In the genomic region with DNA sequence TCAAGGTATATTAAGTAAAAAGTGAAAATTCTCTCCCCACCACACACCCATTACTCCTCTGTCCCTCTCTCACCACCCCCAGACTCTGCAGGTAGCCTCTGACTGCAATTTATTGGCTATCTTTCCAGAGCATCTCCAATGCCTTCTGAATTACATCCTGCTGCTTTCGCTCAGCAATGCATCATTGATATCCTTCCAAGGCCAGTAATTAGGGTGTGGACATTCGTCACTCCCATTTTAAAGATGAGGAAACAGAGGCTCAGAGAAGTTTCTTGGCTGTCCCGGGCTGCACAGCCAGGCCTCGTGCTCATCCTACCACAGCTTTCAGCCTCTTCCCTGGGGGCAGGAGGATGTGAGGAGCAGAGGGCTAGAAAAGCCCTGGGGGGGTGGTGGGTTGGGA, we compare ENCODE assay signal across 19 cellular contexts. TPM values are rescaled to one million over a fixed set of nuclear protein-coding genes. Genes with fewer than 3 reads are reported as not detected.
DNase-seq lines count a peak whose midpoint lies in the region; ATAC-seq and TF ChIP-seq lines count a peak whose summit lies in the region.
"Had no signal": no experiment of that assay in that cellular context is flagged by ENCODE, and none has a peak within 500 bp of the region (broad histone marks: within the 10 kb centered on the region; RNA-seq: fewer than 3 reads in every experiment).

No MANE protein-coding gene starts in this region.

- H3K27me3 ChIP-seq in SK-N-SH (ENCODE audit: insufficient read depth): no peaks in the 10 kb centered on the region
- H3K27me3 ChIP-seq in mammary epithelial cell (ENCODE audit: insufficient read depth, low read length): no peaks in the 10 kb centered on the region
- no peaks in the 10 kb centered on the region for H3K27me3 ChIP-seq in tibial artery
- H3K27me3 ChIP-seq in brain microvascular endothelial cell (replicated peaks): no peaks in the 10 kb centered on the region
- H3K27me3 ChIP-seq: cardiac muscle cell, spleen, transverse colon had no signal

- no peak for TF ChIP-seq RAD21 in SK-N-SH (IDR thresholded peaks at IDR 0.05; ENCODE audit: low read length)

- in situ Hi-C loops in mammary epithelial cell (cut with MboI; ENCODE audit: low sequenced_read_pairs in 2 of 2) (no loop called here), brain microvascular endothelial cell (cut with HindIII; ENCODE audit: low pct_ligation_motif_present, low sequenced_read_pairs) (no loop called here)

- TF ChIP-seq CTCF in SK-N-SH (IDR thresholded peaks at IDR 0.05) (no peak), mammary epithelial cell (conservative IDR thresholded peaks at IDR 0.05 in 1 of 2, IDR thresholded peaks at IDR 0.05 in 1 of 2; ENCODE audit: extremely low read depth in 1 of 2, insufficient read depth in 1 of 2, low read depth in 1 of 2, low read length in 2 of 2) (no peak), tibial artery (IDR thresholded peaks at IDR 0.05) (no peak), brain microvascular endothelial cell (IDR thresholded peaks at IDR 0.05; ENCODE audit: low read depth, low read length, missing control alignments) (no peak)

- dilution Hi-C loops in mammary epithelial cell (cut with HindIII; ENCODE audit: low sequenced_read_pairs): no loop called here

- H3K9ac ChIP-seq in SK-N-SH: no peak overlapping the region
- H3K9ac ChIP-seq in mammary epithelial cell (ENCODE audit: insufficient read depth, low read length): no peak overlapping the region

- H3K4me1 ChIP-seq in SK-N-SH (ENCODE audit: control insufficient read depth in 1 of 2, insufficient read depth in 2 of 2, low read depth in 1 of 2, low read length in 1 of 2) (peaks cover 35 to 71% of the 10 kb centered on the region in 2 experiments; a peak in 3 of 4 replicates), mammary epithelial cell (ENCODE audit: insufficient read depth, low read length) (peaks cover 31% of the 10 kb centered on the region), mesodermal cell (ENCODE audit: control insufficient read depth, insufficient read depth, low read length, poor library complexity, severe bottlenecking) (peaks cover 48% of the 10 kb centered on the region), tibial artery (peaks cover 5 to 89% (median 71%) of the 10 kb centered on the region in 4 donors)

- H3K9me3 ChIP-seq in SK-N-SH (no peaks in the 10 kb centered on the region), mammary epithelial cell (replicated peaks; ENCODE audit: insufficient read depth, low read length) (no peaks in the 10 kb centered on the region), mesodermal cell (ENCODE audit: control insufficient read depth, low read length) (no peaks in the 10 kb centered on the region), tibial artery (no peaks in the 10 kb centered on the region)
- H3K9me3 ChIP-seq: spleen, transverse colon had no signal

- DNase-seq in SK-N-SH (peak; percentile 67), mammary epithelial cell (no peak), tibial artery (no peak), brain microvascular endothelial cell (no peak), NCI-H226 (no peak)
- DNase-seq: activated CD8-positive, alpha-beta T cell treated with anti-CD3 and anti-CD28 coated beads, Interleukin-2, amount 10 ng/mL, durations not matched to agents 7 days and 5 days; activated naive CD8-positive, alpha-beta T cell treated with anti-CD3 and anti-CD28 coated beads, Interleukin-2, amount 10 ng/mL, durations not matched to agents 7 days and 5 days; KG1; NCI-H1105 treated with DMSO at 0.1 percent for 48 hours; spleen; transverse colon had no signal

- ATAC-seq in SK-N-SH treated with all-trans-retinoic acid at 6 μM for 48 hours (no peak), GM18873 (IDR thresholded peaks at IDR 0.05; ENCODE audit: low FRiP score, unreplicated experiment) (no peak)
- ATAC-seq: activated CD8-positive, alpha-beta T cell treated with anti-CD3 and anti-CD28 coated beads, Interleukin-2, amount 10 ng/mL, durations not matched to agents 7 days and 5 days had no signal

- H3K4me3 ChIP-seq in SK-N-SH (ENCODE audit: low read depth in 2 of 2, low read length in 1 of 2): no peak overlapping the region
- H3K4me3 ChIP-seq in mammary epithelial cell (replicated peaks in 1 of 3; ENCODE audit: insufficient read depth in 1 of 3, low read depth in 2 of 3, low read length in 3 of 3): no peak overlapping the region
- H3K4me3 ChIP-seq in mesodermal cell (ENCODE audit: extremely low read depth, insufficient read depth, low read length, poor library complexity, severe bottlenecking): no peak overlapping the region
- H3K4me3 ChIP-seq in tibial artery: peak overlapping the region in 1 of 2 donors; percentile 10
- no peak overlapping the region for H3K4me3 ChIP-seq in brain microvascular endothelial cell (ENCODE audit: low read depth, low read length)
- H3K4me3 ChIP-seq: cardiac muscle cell, spleen, transverse colon had no signal

- POLR2A ChIA-PET in SK-N-SH (lab: Yijun Ruan, JAX): no interaction called here

- H3F3A ChIP-seq in SK-N-SH (replicated peaks; ENCODE audit: insufficient read depth): no peaks in the 10 kb centered on the region

- 83% methylated on average over 4 of the region's 4 CpGs for WGBS in SK-N-SH (ENCODE audit: low lambda C conversion rate)
- WGBS in mammary epithelial cell (ENCODE audit: low coverage, missing lambda C conversion rate): 36% methylated on average over 4 of the region's 4 CpGs
- 100% methylated on average over 2 of the region's 4 CpGs; no CpG with 5 or more reads in 1 of the 2 experiments for WGBS in mesodermal cell (ENCODE audit: insufficient coverage in 2 of 2), 2 experiments

- H3K9me2 ChIP-seq in SK-N-SH: no peaks in the 10 kb centered on the region

- peak in 1 of 2 experiments; percentile 11; a peak in 1 of 4 replicates for TF ChIP-seq EP300 in SK-N-SH (IDR thresholded peaks at IDR 0.05; ENCODE audit: borderline replicate concordance in 1 of 2, low read depth in 1 of 2, low read length in 1 of 2)

- H3K79me2 ChIP-seq in SK-N-SH (ENCODE audit: insufficient read depth) (no peaks in the 10 kb centered on the region), mammary epithelial cell (ENCODE audit: insufficient read depth, low read length) (no peaks in the 10 kb centered on the region)

- BruUV-seq in mammary epithelial cell (replicated peaks; lab: Mats Ljungman, UMichigan): no TSS peak

- H3K27ac ChIP-seq in SK-N-SH (ENCODE audit: low read depth in 2 of 2, low read length in 1 of 2): peak overlapping the region in 1 of 2 experiments; percentile 95; a peak in 2 of 4 replicates
- H3K27ac ChIP-seq in mammary epithelial cell (ENCODE audit: insufficient read depth, low read depth, low read length): no peak overlapping the region
- H3K27ac ChIP-seq in mesodermal cell (ENCODE audit: low read depth, low read length, severe bottlenecking): peak overlapping the region; percentile 36
- H3K27ac ChIP-seq in tibial artery: peak overlapping the region; percentile 80 to 94
- no peak overlapping the region for H3K27ac ChIP-seq in brain microvascular endothelial cell
- H3K27ac ChIP-seq: C4-2B, cardiac muscle cell, HL-60, transverse colon, VCaP had no signal

- no peak overlapping the region for H2AFZ ChIP-seq in SK-N-SH (ENCODE audit: low read depth)
- H2AFZ ChIP-seq in mammary epithelial cell (ENCODE audit: low read depth, low read length): peak overlapping the region; percentile 69

- CTCF ChIA-PET in SK-N-SH (lab: Yijun Ruan, JAX) (interaction anchor here (0.9 to 2.2 kb wide), 9 partner anchors 10 to 96 kb away, joined by 3 to 8 read pairs (median 4); a partner anchor contains a TSS), mammary epithelial cell (lab: Charles Lee; ENCODE audit: low non-redundant PET) (no interaction called here)

- intact Hi-C loops in mammary epithelial cell (cut with micrococcal nuclease): no loop called here
- intact Hi-C loops in tibial artery (cut with DNase I; ENCODE audit: low total_unique reads): no loop called here

- H4K20me1 ChIP-seq in SK-N-SH (ENCODE audit: insufficient read depth) (no peaks in the 10 kb centered on the region), mammary epithelial cell (ENCODE audit: insufficient read depth, low read length) (no peaks in the 10 kb centered on the region)

- H3K36me3 ChIP-seq in SK-N-SH (replicated peaks in 1 of 2; ENCODE audit: control insufficient read depth in 1 of 2, insufficient read depth in 2 of 2, low read length in 1 of 2) (no peaks in the 10 kb centered on the region), mammary epithelial cell (ENCODE audit: insufficient read depth, low read length) (no peaks in the 10 kb centered on the region), mesodermal cell (ENCODE audit: control insufficient read depth, insufficient read depth, low read length) (no peaks in the 10 kb centered on the region), tibial artery (no peaks in the 10 kb centered on the region), brain microvascular endothelial cell (replicated peaks) (no peaks in the 10 kb centered on the region)
- H3K36me3 ChIP-seq: cardiac muscle cell, spleen, transverse colon had no signal

- H3K4me2 ChIP-seq in SK-N-SH: no peak overlapping the region
- peak overlapping the region; percentile 44 for H3K4me2 ChIP-seq in mammary epithelial cell (ENCODE audit: insufficient read depth, low read depth, low read length)

TF ChIP-seq in SK-N-SH, 30 proteins besides CTCF, POLR2A, EP300 and RAD21 (continues in another document):
- TF ChIP-seq RCOR1 (IDR thresholded peaks at IDR 0.05; ENCODE audit: low read length) (peak; percentile 63), GATA2 (CRISPR knock-in tag; IDR thresholded peaks at IDR 0.05) (peak; percentile 72)

TF ChIP-seq in SK-N-SH treated with all-trans-retinoic acid at 6 μM for 48 hours, 23 proteins besides CTCF, POLR2A, EP300 and RAD21 (continues in another document):
- no peak for TF ChIP-seq TCF4 (CRISPR knock-in tag; IDR thresholded peaks at IDR 0.05; ENCODE audit: borderline replicate concordance)
- no peak for TF ChIP-seq ZC3H10 (CRISPR knock-in tag; IDR thresholded peaks at IDR 0.05)

RNA-seq across cellular contexts. Expression of a gene that starts 23.6 kb away (rescaled TPM):
- polyA plus RNA-seq in SK-N-SH (2012; rRNA removed): 2.3 and 4.4 TPM in 2 replicates
- 2.0 and 3.5 TPM in 2 replicates for polyA plus RNA-seq in SK-N-SH (2012; cell fraction: cytosol; rRNA removed)
- polyA plus RNA-seq in SK-N-SH (2012; cell fraction: nucleus; rRNA removed): 2.6 and 3.5 TPM in 2 replicates
- total RNA-seq in mammary epithelial cell: 10 to 100 TPM; 16.5 to 31.9 TPM
- 24.0 TPM for polyA plus RNA-seq in mammary epithelial cell
- 18.0 TPM for polyA minus RNA-seq in mammary epithelial cell
- 34.5 TPM for polyA plus RNA-seq in mesodermal cell (2013, experiment 1 of 2)
- polyA plus RNA-seq in mesodermal cell (2013, experiment 2 of 2): 28.1 TPM

RNA-seq across cellular contexts. Expression of a gene that starts 23.7 kb away (rescaled TPM):
- 111 and 125 TPM in 2 replicates for polyA plus RNA-seq in SK-N-SH (2012; rRNA removed)
- polyA plus RNA-seq in SK-N-SH (2012; cell fraction: cytosol; rRNA removed): 96.3 and 101 TPM in 2 replicates
- 86.6 and 105 TPM in 2 replicates for polyA plus RNA-seq in SK-N-SH (2012; cell fraction: nucleus; rRNA removed)
- total RNA-seq in mammary epithelial cell: 10 to 100 TPM; 47.8 to 57.3 TPM
- polyA plus RNA-seq in mammary epithelial cell: 127 TPM
- polyA minus RNA-seq in mammary epithelial cell: 24.7 TPM
- polyA plus RNA-seq in mesodermal cell (2013, experiment 1 of 2): 68.1 TPM
- 57.3 TPM for polyA plus RNA-seq in mesodermal cell (2013, experiment 2 of 2)

RNA-seq across cellular contexts. Expression of a gene that starts 56.0 kb away (rescaled TPM):
- polyA plus RNA-seq in SK-N-SH (2012; rRNA removed) (2.5 and 4.4 TPM in 2 replicates), mammary epithelial cell (0.51 TPM)
- polyA plus RNA-seq in SK-N-SH (2012; cell fraction: cytosol; rRNA removed): 1.2 and 2.1 TPM in 2 replicates
- 12.2 and 14.8 TPM in 2 replicates for polyA plus RNA-seq in SK-N-SH (2012; cell fraction: nucleus; rRNA removed)
- 1 to 10 TPM in 1 of 2 donors, under 1 TPM in 1; 0.17 to 1.6 TPM for total RNA-seq in mammary epithelial cell
- not detected for polyA minus RNA-seq in mammary epithelial cell
- polyA plus RNA-seq in mesodermal cell (2013, experiment 1 of 2): 4.3 TPM
- polyA plus RNA-seq in mesodermal cell (2013, experiment 2 of 2): 3.6 TPM
- total RNA-seq: A172 had no signal

Comparison
In these comparisons a context has a peak if more than half of its experiments do, and no peak if none do; other contexts are left out.
1. H3K27ac ChIP-seq: peak in mesodermal cell (single experiment) and tibial artery (2 of 2); none in mammary epithelial cell (single experiment) and brain microvascular endothelial cell (single experiment).